8 cellular contexts compared by ENCODE assay signal in genomic region chr18:49487711-49488310, GRCh38. TPM values are rescaled to one million over a fixed set of nuclear protein-coding genes. Genes with fewer than 3 reads are reported as not detected.
A peak's percentile ranks its signal among the peaks of the same experiment; 100 is the strongest.
DNase-seq lines count a peak whose midpoint lies in the region; ATAC-seq lines count a peak whose summit lies in the region.

No MANE protein-coding gene starts in this region.

- DNase-seq in cortex of kidney (lab: John Stamatoyannopoulos, UW) = no peak
- no peak for DNase-seq in SKM-1 (lab: John Stamatoyannopoulos, UW; ENCODE audit: unreplicated experiment)

- WGBS in adipose tissue, 3 donors = 64 to 72% (median 72%) methylated on average over 8 of the region's 8 CpGs
- WGBS in mesodermal cell (ENCODE audit: insufficient coverage in 2 of 2), 2 experiments = 81 to 85% methylated on average over 4 to 8 of the region's 8 CpGs

- H2AFZ ChIP-seq in ACC112 (ENCODE audit: low read length, unreplicated experiment) = no peak overlapping the region

- H3K4me3 ChIP-seq in ACC112 (ENCODE audit: low read depth, low read length) = peak overlapping the region; percentile 93
- peak overlapping the region; percentile 76 for H3K4me3 ChIP-seq in mesodermal cell (ENCODE audit: extremely low read depth, insufficient read depth, low read length, poor library complexity, severe bottlenecking)

- peaks cover 44% of the 10 kb centered on the region for H3K36me3 ChIP-seq in ACC112 (ENCODE audit: insufficient read depth, low read length)
- peaks cover 67% of the 10 kb centered on the region for H3K36me3 ChIP-seq in mesodermal cell (ENCODE audit: control insufficient read depth, insufficient read depth, low read length)

- peaks cover 61% of the 10 kb centered on the region for H3K79me2 ChIP-seq in ACC112 (ENCODE audit: control insufficient read depth, insufficient read depth, low read length, unreplicated experiment)

- peak overlapping the region; percentile 94 to 98 (median 97) for H3K27ac Mint-ChIP-seq in IgD-negative memory B cell

- H3K4me3 Mint-ChIP-seq in IgD-negative memory B cell = peak overlapping the region; percentile 89 to 96 (median 94)

- peaks cover 3% of the 10 kb centered on the region for H3K36me3 Mint-ChIP-seq in IgD-negative memory B cell

- H3K4me1 ChIP-seq in ACC112 (ENCODE audit: control insufficient read depth, insufficient read depth, low read length, unreplicated experiment) (peaks cover 37% of the 10 kb centered on the region), mesodermal cell (ENCODE audit: control insufficient read depth, insufficient read depth, low read length, poor library complexity, severe bottlenecking) (peaks cover 21% of the 10 kb centered on the region)

- H3K4me1 Mint-ChIP-seq in IgD-negative memory B cell = peaks cover 40 to 47% (median 42%) of the 10 kb centered on the region in 3 donors

- H3K27me3 ChIP-seq in ACC112 (ENCODE audit: insufficient read depth, low read length) = no peaks in the 10 kb centered on the region

- H3K9me3 ChIP-seq in mesodermal cell (ENCODE audit: control insufficient read depth, low read length) = no peaks in the 10 kb centered on the region

- no peaks in the 10 kb centered on the region for H3K27me3 Mint-ChIP-seq in IgD-negative memory B cell

- no peak for ATAC-seq in HG02885 (IDR thresholded peaks at IDR 0.05; ENCODE audit: poor library complexity, unreplicated experiment)
- ATAC-seq in HG03280 (IDR thresholded peaks at IDR 0.05; ENCODE audit: unreplicated experiment) = no peak

- H3K27ac ChIP-seq in ACC112 (ENCODE audit: low read depth, low read length) (peak overlapping the region; percentile 75), adipose tissue (ENCODE audit: low read depth, low read length) (peak overlapping the region; percentile 16), mesodermal cell (ENCODE audit: low read depth, low read length, severe bottlenecking) (peak overlapping the region; percentile 71)

- H3K9me3 Mint-ChIP-seq in IgD-negative memory B cell = no peaks in the 10 kb centered on the region

RNA-seq across cellular contexts. Expression of gene C18orf32, which starts 0.8 kb away (rescaled TPM):
- polyA plus RNA-seq in IgD-negative memory B cell = 93.2 TPM
- polyA plus RNA-seq in adipose tissue = 10 to 100 TPM; 40.4 to 42.7 (median 41.6) TPM
- 37.7 TPM for polyA plus RNA-seq in mesodermal cell (2013, experiment 1 of 2)
- polyA plus RNA-seq in mesodermal cell (2013, experiment 2 of 2) = 45.8 TPM

RNA-seq across cellular contexts. Expression of gene RPL17, which starts 4.5 kb away (rescaled TPM):
- polyA plus RNA-seq in IgD-negative memory B cell (1,906 TPM), adipose tissue (1,000 to 10,000 TPM; 2,449 to 3,617 (median 2,656) TPM)
- 2,750 TPM for polyA plus RNA-seq in mesodermal cell (2013, experiment 1 of 2)
- 2,934 TPM for polyA plus RNA-seq in mesodermal cell (2013, experiment 2 of 2)

RNA-seq across cellular contexts. Expression of gene DYM, which starts 27.4 kb away (rescaled TPM):
- polyA plus RNA-seq in IgD-negative memory B cell (48.2 TPM), adipose tissue (10 to 100 TPM; 13.9 to 36.6 (median 14.4) TPM)
- 70.7 TPM for polyA plus RNA-seq in mesodermal cell (2013, experiment 1 of 2)
- 61.1 TPM for polyA plus RNA-seq in mesodermal cell (2013, experiment 2 of 2)

Comparison
In these comparisons a context has a peak if more than half of its experiments do, and no peak if none do; other contexts are left out.
1. H3K27ac ChIP-seq: peak in every context shown above with its lines; median percentile 75 in ACC112; 71 in mesodermal cell; 16 in adipose tissue.